Comparison of ENCODE assay signal across 8 cellular contexts in the genomic region with DNA sequence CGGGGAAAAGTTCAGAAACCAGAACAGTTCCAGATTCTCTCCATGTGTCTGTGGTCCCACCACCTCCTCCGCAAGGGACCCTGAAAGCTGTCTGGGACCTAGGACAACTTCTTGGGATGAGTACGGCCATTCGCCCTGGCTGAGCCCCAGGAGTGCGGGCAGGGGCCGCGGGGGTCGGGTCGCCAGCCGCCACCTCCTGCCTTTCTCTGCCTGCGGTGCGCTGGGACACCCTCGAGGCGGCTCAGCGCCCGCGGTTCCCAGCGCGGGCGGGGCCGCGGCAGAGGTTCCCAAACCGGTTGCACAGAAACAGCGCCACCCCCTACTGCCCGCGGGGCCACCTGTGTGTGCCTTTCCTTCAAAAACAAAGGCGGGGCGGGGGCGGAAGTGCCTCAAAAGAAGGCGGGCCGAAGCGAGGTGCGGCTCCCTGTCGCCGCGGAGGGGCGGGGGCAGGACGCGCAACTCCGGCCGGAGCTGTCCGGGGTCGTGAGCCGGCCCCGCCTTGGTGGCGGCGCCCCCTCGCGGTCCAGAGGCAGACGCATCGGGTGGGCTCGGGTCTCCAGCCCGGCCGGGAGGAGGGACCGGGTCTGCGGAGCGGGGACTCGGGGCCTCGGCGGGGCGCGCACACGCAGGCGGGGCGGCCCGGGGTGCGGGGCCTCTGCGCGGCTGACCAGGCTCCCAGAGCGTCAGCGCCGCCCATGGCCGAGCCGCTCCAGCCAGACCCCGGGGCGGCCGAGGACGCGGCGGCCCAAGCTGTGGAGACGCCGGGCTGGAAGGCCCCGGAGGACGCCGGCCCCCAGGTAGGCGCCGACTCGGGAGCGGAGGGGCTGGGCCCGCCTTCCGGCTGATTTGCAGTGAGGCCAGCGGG.
DNase-seq lines count a peak whose midpoint lies in the region; ATAC-seq and TF ChIP-seq lines count a peak whose summit lies in the region.

A gene with protein sequence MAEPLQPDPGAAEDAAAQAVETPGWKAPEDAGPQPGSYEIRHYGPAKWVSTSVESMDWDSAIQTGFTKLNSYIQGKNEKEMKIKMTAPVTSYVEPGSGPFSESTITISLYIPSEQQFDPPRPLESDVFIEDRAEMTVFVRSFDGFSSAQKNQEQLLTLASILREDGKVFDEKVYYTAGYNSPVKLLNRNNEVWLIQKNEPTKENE (plus strand): TSS at position 423 of the 865 bp plus-strand sequence. CDS start 273 bp downstream, at position 696.

- TF ChIP-seq CTCF in astrocyte of the cerebellum (IDR thresholded peaks at IDR 0.05; ENCODE audit: low read depth, low read length, missing control alignments), result peak; percentile 57
- TF ChIP-seq CTCF in retinal pigment epithelial cell (conservative IDR thresholded peaks at IDR 0.05; ENCODE audit: low read depth, low read length), result peak; percentile 48

- ATAC-seq in GM18505 (IDR thresholded peaks at IDR 0.05; ENCODE audit: unreplicated experiment) (peak; percentile 93), HG02981 (IDR thresholded peaks at IDR 0.05; ENCODE audit: unreplicated experiment) (peak; percentile 86)

- H3K4me3 ChIP-seq in astrocyte of the cerebellum (ENCODE audit: low read depth, low read length), result peak within 1 kb of the TSS; percentile 86
- peak within 1 kb of the TSS; percentile 83 for H3K4me3 ChIP-seq in retinal pigment epithelial cell (ENCODE audit: low read length)

- no peak for TF ChIP-seq POLR2A in GM18505 (IDR thresholded peaks at IDR 0.05; ENCODE audit: borderline replicate concordance, extremely low read depth, insufficient read depth, insufficient read length)

- in situ Hi-C loops in astrocyte of the cerebellum (cut with HindIII; ENCODE audit: low sequenced_read_pairs), result loop anchor here (25.0 kb wide), 1 partner anchor 358 kb away; a partner anchor contains a TSS

- DNase-seq in NCI-H2029 treated with DMSO at 0.1 percent for 48 hours (lab: John Stamatoyannopoulos, UW), result peak; percentile 39
- peak; percentile 91 for DNase-seq in T-helper 9 cell
- peak; percentile 65 for DNase-seq in astrocyte of the cerebellum (ENCODE audit: low read depth)
- peak; percentile 14 to 72 for DNase-seq in hippocampal formation (lab: John Stamatoyannopoulos, UW)
- peak; percentile 50 for DNase-seq in retinal pigment epithelial cell (ENCODE audit: low read depth)
- DNase-seq in superior temporal gyrus (ENCODE audit: extremely low spot score), result no peak
